ENCODE assay signal across 21 cellular contexts in genomic region chr11:30046211-30046945, GRCh38. TPM values are rescaled to one million over a fixed set of nuclear protein-coding genes. Genes with fewer than 3 reads are reported as not detected.
DNase-seq lines count a peak whose midpoint lies in the region; ATAC-seq and TF ChIP-seq lines count a peak whose summit lies in the region.
"Had no signal": no experiment of that assay in that cellular context is flagged by ENCODE, and none has a peak within 500 bp of the region (broad histone marks: within the 10 kb centered on the region; RNA-seq: fewer than 3 reads in every experiment).

No MANE protein-coding gene starts in this region.

- ATAC-seq in HG02852 (IDR thresholded peaks at IDR 0.05; ENCODE audit: unreplicated experiment) = peak; percentile 52
- ATAC-seq in HG02610 (IDR thresholded peaks at IDR 0.05; ENCODE audit: unreplicated experiment) = no peak
- ATAC-seq: effector memory CD8-positive, alpha-beta T cell; naive thymus-derived CD8-positive, alpha-beta T cell had no signal

- H3K79me2 ChIP-seq in osteoblast (ENCODE audit: insufficient read depth, low read length) = no peaks in the 10 kb centered on the region

- H2AFZ ChIP-seq in osteoblast (ENCODE audit: low read length) = no peak overlapping the region

- no peaks in the 10 kb centered on the region for H3K9me3 ChIP-seq in osteoblast (ENCODE audit: low read depth, low read length)
- H3K9me3 ChIP-seq: thoracic aorta had no signal

- H3K36me3 ChIP-seq in osteoblast (ENCODE audit: insufficient read depth, low read length) = no peaks in the 10 kb centered on the region
- H3K36me3 ChIP-seq: cardiac muscle cell, thoracic aorta had no signal

- no peaks in the 10 kb centered on the region for H3K4me1 ChIP-seq in osteoblast (ENCODE audit: insufficient read depth, low read length)

- no peaks in the 10 kb centered on the region for H4K20me1 ChIP-seq in osteoblast (ENCODE audit: insufficient read depth, low read length)

- H3K27me3 ChIP-seq in osteoblast (ENCODE audit: insufficient read depth, low read length) = no peaks in the 10 kb centered on the region
- H3K27me3 ChIP-seq: cardiac muscle cell had no signal

- in situ Hi-C loops in GM13977 (cut with MboI; ENCODE audit: low pct_unique_long_range_greater_than_20kb, low sequenced_read_pairs, unreplicated experiment) = no loop called here

- no peak overlapping the region for H3K4me3 ChIP-seq in osteoblast (ENCODE audit: insufficient read depth, low read length)
- H3K4me3 ChIP-seq: cardiac muscle cell, thoracic aorta had no signal

- DNase-seq in GM13977 (ENCODE audit: low spot score) = no peak
- peak; percentile 5 for DNase-seq in RPMI7951 (ENCODE audit: low read depth)
- DNase-seq in osteoblast (ENCODE audit: insufficient read length, low spot score, missing footprints) = peak; percentile 77
- DNase-seq in NCI-H128 (lab: John Stamatoyannopoulos, UW; ENCODE audit: unreplicated experiment) = no peak
- no peak for DNase-seq in mesenteric fat pad (ENCODE audit: low spot score)
- DNase-seq: activated CD4-positive, alpha-beta T cell treated with anti-CD3 and anti-CD28 coated beads for 48 hours; activated naive CD8-positive, alpha-beta T cell treated with anti-CD3 and anti-CD28 coated beads for 36 hours; activated T-cell treated with anti-CD3 and anti-CD28 coated beads, Interleukin-2, amount 50 U/mL, for 24 hours; CD8-positive, alpha-beta memory T cell; effector memory CD8-positive, alpha-beta T cell; HFFc6; naive thymus-derived CD8-positive, alpha-beta T cell; NCI-H1105; T-helper 2 cell had no signal

- TF ChIP-seq CTCF in GM13977 (IDR thresholded peaks at IDR 0.05; ENCODE audit: extremely low read depth, insufficient read depth, missing control alignments) (peak; percentile 43), osteoblast (IDR thresholded peaks at IDR 0.05; ENCODE audit: extremely low read depth, low read depth, low read length) (no peak)

- no peak overlapping the region for H3K27ac ChIP-seq in osteoblast (ENCODE audit: low read depth, low read length)
- H3K27ac ChIP-seq: cardiac muscle cell, thoracic aorta had no signal

- H3K4me2 ChIP-seq in osteoblast (ENCODE audit: insufficient read depth, low read length) = no peak overlapping the region

RNA-seq across cellular contexts. Expression of gene KCNA4, which starts 29.5 kb away (rescaled TPM):
- total RNA-seq in RPMI7951 (2014; rRNA removed; shearing (Covaris generic)) = 0.10 and 0.12 TPM in 2 replicates
- under 0.01 TPM in 2 replicates for total RNA-seq in osteoblast
- 0.87 TPM for total RNA-seq in mesenteric fat pad
- total RNA-seq: activated naive CD8-positive, alpha-beta T cell treated with anti-CD3 and anti-CD28 coated beads for 36 hours; CD8-positive, alpha-beta memory T cell; fibroblast of villous mesenchyme; HFFc6; naive thymus-derived CD8-positive, alpha-beta T cell; NCI-H460; renal cortical epithelial cell had no signal

Comparison
In these comparisons a context has a peak if more than half of its experiments do, and no peak if none do; other contexts are left out.
1. DNase-seq: peak in RPMI7951 (single experiment) and osteoblast (single experiment); none in GM13977 (single experiment), NCI-H128 (single experiment) and mesenteric fat pad (single experiment).